15 cellular contexts compared by ENCODE assay signal in genomic region chr3:174270841-174271240, GRCh38.
DNase-seq lines count a peak whose midpoint lies in the region; ATAC-seq and TF ChIP-seq lines count a peak whose summit lies in the region.
"Had no signal": no experiment of that assay in that cellular context is flagged by ENCODE, and none has a peak within 500 bp of the region (broad histone marks: within the 10 kb centered on the region; RNA-seq: fewer than 3 reads in every experiment).

No MANE protein-coding gene starts in this region.

- no peak overlapping the region for H3K27ac ChIP-seq in IMR-90 (ENCODE audit: insufficient read depth, low read length)
- H3K27ac ChIP-seq: C4-2B, dorsolateral prefrontal cortex, gastroesophageal sphincter, parathyroid adenoma had no signal

- H3K14ac ChIP-seq in IMR-90 (replicated peaks; ENCODE audit: low read depth, low read length): no peak overlapping the region

- H3K9me3 ChIP-seq in IMR-90 (ENCODE audit: control insufficient read depth, insufficient read depth, low read length): no peaks in the 10 kb centered on the region
- H3K9me3 ChIP-seq in MG63: no peaks in the 10 kb centered on the region
- H3K9me3 ChIP-seq: gastroesophageal sphincter, SK-N-SH had no signal

- no peak overlapping the region for H3K56ac ChIP-seq in IMR-90 (ENCODE audit: extremely low read depth, insufficient read depth, low read length)

- no peak overlapping the region for H2AK5ac ChIP-seq in IMR-90 (ENCODE audit: low read depth, low read length)

- no peak overlapping the region for H3K23ac ChIP-seq in IMR-90 (ENCODE audit: low read depth, low read length)

- no peak for TF ChIP-seq POLR2A in IMR-90 (IDR thresholded peaks at IDR 0.05; ENCODE audit: low read depth, low read length)

- no peak overlapping the region for H2BK120ac ChIP-seq in IMR-90 (ENCODE audit: low read depth, low read length)

- H3K27me3 ChIP-seq in IMR-90 (ENCODE audit: control insufficient read depth, insufficient read depth, low read length) (no peaks in the 10 kb centered on the region), MG63 (no peaks in the 10 kb centered on the region)
- H3K27me3 ChIP-seq: dorsolateral prefrontal cortex, gastroesophageal sphincter had no signal

- no peaks in the 10 kb centered on the region for H3K79me1 ChIP-seq in IMR-90 (ENCODE audit: low read depth in 1 of 2, low read length in 2 of 2)

- H3K18ac ChIP-seq in IMR-90 (ENCODE audit: low read depth, low read length): no peak overlapping the region

- no peak for TF ChIP-seq CTCF in AG10803 (conservative IDR thresholded peaks at IDR 0.05; ENCODE audit: low read length)
- no peak for TF ChIP-seq CTCF in IMR-90 (conservative IDR thresholded peaks at IDR 0.05; ENCODE audit: low read depth, low read length)

- H3K9ac ChIP-seq in IMR-90 (ENCODE audit: low read depth, low read length): no peak overlapping the region
- H3K9ac ChIP-seq: parathyroid adenoma, SK-N-SH had no signal

- no peak overlapping the region for H4K5ac ChIP-seq in IMR-90 (ENCODE audit: low read depth, low read length)

- no peak overlapping the region for H2BK5ac ChIP-seq in IMR-90 (ENCODE audit: low read depth, low read length, poor library complexity, severe bottlenecking)

- no peaks in the 10 kb centered on the region for H3K36me3 ChIP-seq in IMR-90 (ENCODE audit: control insufficient read depth, insufficient read depth, low read length)
- no peaks in the 10 kb centered on the region for H3K36me3 ChIP-seq in MG63
- H3K36me3 ChIP-seq: gastroesophageal sphincter had no signal

- H4K8ac ChIP-seq in IMR-90 (ENCODE audit: low read depth in 2 of 2, low read length in 2 of 2): no peak overlapping the region

- no peak overlapping the region for H2AK9ac ChIP-seq in IMR-90 (replicated peaks; ENCODE audit: low read depth, low read length, poor library complexity)

- no peaks in the 10 kb centered on the region for H4K20me1 ChIP-seq in IMR-90 (ENCODE audit: insufficient read depth, low read length)

- POLR2A ChIA-PET in IMR-90 (lab: Charles Lee; ENCODE audit: unreplicated experiment): no interaction called here

- BruUV-seq in IMR-90 (replicated peaks; lab: Mats Ljungman, UMichigan): no TSS peak

- no peak for TF ChIP-seq RAD21 in IMR-90 (IDR thresholded peaks at IDR 0.05; ENCODE audit: low read length)

- dilution Hi-C loops in IMR-90 (cut with HindIII; ENCODE audit: low sequenced_read_pairs, unreplicated experiment): no loop called here

- H3K9me1 ChIP-seq in IMR-90 (ENCODE audit: insufficient read depth, low read length): no peaks in the 10 kb centered on the region

- H3K4me2 ChIP-seq in IMR-90 (ENCODE audit: low read depth, low read length): no peak overlapping the region
- H3K4me2 ChIP-seq: SK-N-SH had no signal

- no peak overlapping the region for H2AFZ ChIP-seq in IMR-90 (replicated peaks; ENCODE audit: low read length, poor library complexity)
- H2AFZ ChIP-seq: parathyroid adenoma had no signal

- H3K4ac ChIP-seq in IMR-90 (ENCODE audit: low read depth, low read length): no peak overlapping the region

- DNase-seq in AG10803 (ENCODE audit: low read depth) (peak; percentile 86), IMR-90 (peak; percentile 87), dedifferentiated amniotic fluid mesenchymal stem cell (ENCODE audit: extremely low spot score) (peak; percentile 81), kidney glomerular epithelial cell (lab: John Stamatoyannopoulos, UW) (peak; percentile 19), Kasumi-1 (lab: John Stamatoyannopoulos, UW) (no peak), NCI-H510A (lab: John Stamatoyannopoulos, UW) (no peak), MG63 (no peak), NCI-H82 (lab: John Stamatoyannopoulos, UW) (no peak)
- DNase-seq: activated CD4-positive, alpha-beta memory T cell treated with anti-CD3 and anti-CD28 coated beads for 36 hours; dorsolateral prefrontal cortex; NCI-H2227 treated with DMSO at 0.1 percent for 48 hours; SK-N-SH had no signal

- CTCF ChIA-PET in IMR-90 (lab: Yijun Ruan, JAX): interaction anchor here (0.6 to 0.9 kb wide), 2 partner anchors 13 to 181 kb away, joined by 3 read pairs; no protein-coding TSS in a partner anchor

- intact Hi-C loops in IMR-90 (cut with micrococcal nuclease): no loop called here

- WGBS in IMR-90 (ENCODE audit: extremely low coverage in 2 of 2, insufficient read length in 1 of 2), 2 experiments: no CpG with 5 or more reads among the region's 2 CpGs

- H4K91ac ChIP-seq in IMR-90 (ENCODE audit: insufficient read depth, low read depth, low read length): no peak overlapping the region

- ATAC-seq in IMR-90 (ENCODE audit: low read depth): peak; percentile 92
- ATAC-seq: gastroesophageal sphincter had no signal

- H3K4me3 ChIP-seq in AG10803 (ENCODE audit: low read length) (no peak overlapping the region), IMR-90 (ENCODE audit: insufficient read depth, low read depth, low read length) (no peak overlapping the region), MG63 (no peak overlapping the region)
- H3K4me3 ChIP-seq: dorsolateral prefrontal cortex, gastroesophageal sphincter had no signal

- H2BK15ac ChIP-seq in IMR-90 (ENCODE audit: low read depth, low read length): no peak overlapping the region

- H2BK20ac ChIP-seq in IMR-90 (ENCODE audit: low read depth, low read length): no peak overlapping the region

- in situ Hi-C loops in IMR-90 (cut with MboI; ENCODE audit: low sequenced_read_pairs): no loop called here

- no peaks in the 10 kb centered on the region; the same call in 1 of the 2 replicates for H3K4me1 ChIP-seq in IMR-90 (ENCODE audit: control insufficient read depth, insufficient read depth, low read length)
- H3K4me1 ChIP-seq: gastroesophageal sphincter, parathyroid adenoma had no signal

TF ChIP-seq in IMR-90, 13 proteins besides CTCF, POLR2A, EP300 and RAD21:
- TF ChIP-seq MAZ (IDR thresholded peaks at IDR 0.05; ENCODE audit: borderline replicate concordance, low read depth, low read length): no peak
- no peak for TF ChIP-seq ELK1 (IDR thresholded peaks at IDR 0.05; ENCODE audit: borderline replicate concordance, low read depth, low read length)
- peak; percentile 54; the same call in 1 of the 2 replicates for TF ChIP-seq RFX5 (IDR thresholded peaks at IDR 0.05; ENCODE audit: low read depth, low read length)
- peak; percentile 25; the same call in 1 of the 2 replicates for TF ChIP-seq FOS (IDR thresholded peaks at IDR 0.05; ENCODE audit: low read depth, low read length)
- peak; percentile 81 for TF ChIP-seq CEBPB (IDR thresholded peaks at IDR 0.05; ENCODE audit: low read depth, low read length)
- TF ChIP-seq BHLHE40 (IDR thresholded peaks at IDR 0.05; ENCODE audit: low read depth, low read length): no peak
TF ChIP-seq in IMR-90: peak in this region for 3.

Comparison
In these comparisons a context has a peak if more than half of its experiments do, and no peak if none do; other contexts are left out.
1. DNase-seq: peak in AG10803 (single experiment), IMR-90 (single experiment), dedifferentiated amniotic fluid mesenchymal stem cell (single experiment) and kidney glomerular epithelial cell (single experiment); none in Kasumi-1 (0 of 2), NCI-H510A (single experiment), MG63 (single experiment) and NCI-H82 (single experiment).